19 cellular contexts compared by ENCODE assay signal in genomic region chr4:55725057-55725456, GRCh38.
"Had no signal": no experiment of that assay in that cellular context is flagged by ENCODE, and none has a peak within 500 bp of the region (broad histone marks: within the 10 kb centered on the region; RNA-seq: fewer than 3 reads in every experiment).

No MANE protein-coding gene starts in this region.

- H3K27me3 ChIP-seq: gastrocnemius medialis, hepatocyte, testis, transverse colon had no signal

- H3K9me3 ChIP-seq: gastrocnemius medialis, testis, transverse colon had no signal

- H3K4me3 ChIP-seq: gastrocnemius medialis, hepatocyte, testis, transverse colon had no signal

- H3K4me1 ChIP-seq: gastrocnemius medialis, testis, transverse colon had no signal

- ATAC-seq: activated CD4-positive, alpha-beta T cell treated with anti-CD3 and anti-CD28 coated beads for 36 hours; activated naive CD4-positive, alpha-beta T cell treated with anti-CD3 and anti-CD28 coated beads, Interleukin-2, amount 50 U/mL, for 72 hours; activated T-cell treated with anti-CD3 and anti-CD28 coated beads, Interleukin-2, amount 50 U/mL, for 72 hours; gastrocnemius medialis; left ventricle myocardium superior; right cardiac atrium; stimulated activated naive CD8-positive, alpha-beta T cell treated with anti-CD3 and anti-CD28 coated beads, Interleukin-15, Interleukin-2, amounts not matched to agents 100 U/mL and 50 U/mL, for 24 hours had no signal

- DNase-seq: activated CD4-positive, alpha-beta T cell treated with anti-CD3 and anti-CD28 coated beads for 36 hours; activated CD4-positive, CD25-positive, alpha-beta regulatory T cell; activated naive CD4-positive, alpha-beta T cell; activated T-cell treated with anti-CD3 and anti-CD28 coated beads for 4 hours; activated T-cell treated with anti-CD3 and anti-CD28 coated beads, Interleukin-2, amount 50 U/mL, for 72 hours; anterior cingulate cortex; dermis blood vessel endothelial cell; effector CD8-positive, alpha-beta T cell; gastrocnemius medialis; islet precursor cell; left ventricle myocardium superior; posterior cingulate gyrus; right cardiac atrium; stimulated activated CD4-positive, alpha-beta T cell treated with anti-CD3 and anti-CD28 coated beads, Interleukin-2, amount 100 ng/mL, for 48 hours; stimulated activated naive CD8-positive, alpha-beta T cell treated with anti-CD3 and anti-CD28 coated beads, Interleukin-15, Interleukin-2, amounts not matched to agents 100 U/mL and 50 U/mL, for 24 hours; testis; transverse colon had no signal

- H3K36me3 ChIP-seq: gastrocnemius medialis, transverse colon had no signal
